ENCODE assay signal across 8 cellular contexts in genomic region chr11:128039140-128040021, GRCh38.
DNase-seq lines count a peak whose midpoint lies in the region; ATAC-seq, FAIRE-seq and TF ChIP-seq lines count a peak whose summit lies in the region.

No MANE protein-coding gene starts in this region.

- H4K20me1 ChIP-seq in astrocyte (ENCODE audit: insufficient read depth, low read length) = no peaks in the 10 kb centered on the region

- DNase-seq in AG04449 (ENCODE audit: low read depth, low spot score) (peak; percentile 57), T-helper 22 cell (ENCODE audit: low read depth) (peak; percentile 70), astrocyte (ENCODE audit: low read depth) (peak; percentile 98), type B pancreatic cell (ENCODE audit: extremely low spot score, unreplicated experiment) (no peak), superior temporal gyrus (ENCODE audit: extremely low spot score) (no peak)
- DNase-seq in naive thymus-derived CD8-positive, alpha-beta T cell = peak; percentile 27 to 86 (median 69)

- no peaks in the 10 kb centered on the region for H3K27me3 ChIP-seq in astrocyte (ENCODE audit: insufficient read depth, low read length)

- CTCF ChIA-PET in AG04449 (lab: Yijun Ruan, JAX) = interaction anchor here (0.9 to 5.2 kb wide), 8 partner anchors 9 to 791 kb away, joined by 3 to 90 read pairs (median 8); no protein-coding TSS in a partner anchor

- H2AFZ ChIP-seq in astrocyte (ENCODE audit: low read depth, low read length) = no peak overlapping the region

- no peak for TF ChIP-seq CTCF in AG04449 (IDR thresholded peaks at IDR 0.05; ENCODE audit: insufficient read depth, low read length, missing control alignments)
- no peak for TF ChIP-seq CTCF in astrocyte (IDR thresholded peaks at IDR 0.05; ENCODE audit: insufficient read depth, low read depth, low read length)
- peak; percentile 39 for TF ChIP-seq CTCF in type B pancreatic cell (conservative IDR thresholded peaks at IDR 0.05)

- H3K27ac Mint-ChIP-seq in astrocyte (ENCODE audit: unreplicated experiment) (no peak overlapping the region), type B pancreatic cell (no peak overlapping the region)
- H3K27ac Mint-ChIP-seq in naive thymus-derived CD8-positive, alpha-beta T cell = peak overlapping the region; percentile 64 to 96 (median 92)

- H3K79me2 ChIP-seq in astrocyte (ENCODE audit: insufficient read depth, low read length) = no peaks in the 10 kb centered on the region

- H3K9me3 ChIP-seq in astrocyte (ENCODE audit: insufficient read depth, low read depth, low read length) = peaks cover 3% of the 10 kb centered on the region

- H3K27me3 Mint-ChIP-seq in astrocyte (ENCODE audit: low read depth, unreplicated experiment) (no peaks in the 10 kb centered on the region), type B pancreatic cell (no peaks in the 10 kb centered on the region)
- H3K27me3 Mint-ChIP-seq in naive thymus-derived CD8-positive, alpha-beta T cell = no peaks in the 10 kb centered on the region

- ATAC-seq in GM19372 (IDR thresholded peaks at IDR 0.05; ENCODE audit: low read depth, unreplicated experiment) = peak; percentile 92
- peak; percentile 95 for ATAC-seq in HG03469 (IDR thresholded peaks at IDR 0.05; ENCODE audit: unreplicated experiment)
- peak; percentile 96 to 98 for ATAC-seq in naive thymus-derived CD8-positive, alpha-beta T cell

- peak overlapping the region; percentile 64 for H3K4me2 ChIP-seq in astrocyte (ENCODE audit: low read length)

- H3K4me1 Mint-ChIP-seq in astrocyte (ENCODE audit: low read depth, unreplicated experiment) (peaks cover 5% of the 10 kb centered on the region), type B pancreatic cell (ENCODE audit: unreplicated experiment) (peaks cover 8% of the 10 kb centered on the region)
- peaks cover 23 to 54% (median 39%) of the 10 kb centered on the region in 4 donors for H3K4me1 Mint-ChIP-seq in naive thymus-derived CD8-positive, alpha-beta T cell

- H3K4me3 ChIP-seq in AG04449 (ENCODE audit: low read depth, low read length) (no peak overlapping the region), astrocyte (ENCODE audit: insufficient read depth, low read depth, low read length) (peak overlapping the region; percentile 16)

- H3K36me3 Mint-ChIP-seq in astrocyte (ENCODE audit: low read depth, unreplicated experiment) = no peaks in the 10 kb centered on the region
- H3K36me3 Mint-ChIP-seq in naive thymus-derived CD8-positive, alpha-beta T cell = peaks cover 0 to 5% (median 2%) of the 10 kb centered on the region in 3 donors
- H3K36me3 Mint-ChIP-seq in type B pancreatic cell = no peaks in the 10 kb centered on the region

- POLR2A ChIA-PET in AG04449 (lab: Yijun Ruan, JAX) = interaction anchor here (1.4 kb wide), 2 partner anchors 12 to 14 kb away, joined by 4 to 10 read pairs; no protein-coding TSS in a partner anchor
- POLR2A ChIA-PET in naive thymus-derived CD8-positive, alpha-beta T cell (lab: Charles Lee) = interaction anchor here (0.6 to 5.2 kb wide), 9 partner anchors 8 to 592 kb away, joined by 3 to 72 read pairs (median 5); no protein-coding TSS in a partner anchor

- H3K4me3 Mint-ChIP-seq in astrocyte (ENCODE audit: unreplicated experiment) = no peak overlapping the region
- H3K4me3 Mint-ChIP-seq in naive thymus-derived CD8-positive, alpha-beta T cell = peak overlapping the region in 8 of 10 donors; percentile 51 to 86 (median 76)
- no peak overlapping the region for H3K4me3 Mint-ChIP-seq in type B pancreatic cell

- no peaks in the 10 kb centered on the region for H3K36me3 ChIP-seq in astrocyte (ENCODE audit: insufficient read depth, low read length)

- peak; percentile 82 for FAIRE-seq in astrocyte (lab: Jason Lieb, UNC)

- H3K27ac ChIP-seq in astrocyte (ENCODE audit: low read depth, low read length) = no peak overlapping the region

- H3K9ac ChIP-seq in astrocyte (ENCODE audit: low read length) = no peak overlapping the region

- no peaks in the 10 kb centered on the region for H3K9me3 Mint-ChIP-seq in astrocyte (ENCODE audit: unreplicated experiment)
- peaks cover 0 to 3% (median 0%) of the 10 kb centered on the region in 9 donors for H3K9me3 Mint-ChIP-seq in naive thymus-derived CD8-positive, alpha-beta T cell
- H3K9me3 Mint-ChIP-seq in type B pancreatic cell = no peaks in the 10 kb centered on the region

- H3K4me1 ChIP-seq in astrocyte (ENCODE audit: insufficient read depth, low read length) = peaks cover 16% of the 10 kb centered on the region

Comparison
In these comparisons a context has a peak if more than half of its experiments do, and no peak if none do; other contexts are left out.
1. DNase-seq: peak in AG04449 (single experiment), T-helper 22 cell (single experiment), astrocyte (single experiment) and naive thymus-derived CD8-positive, alpha-beta T cell (10 of 10); none in type B pancreatic cell (single experiment) and superior temporal gyrus (single experiment).
2. H3K27ac Mint-ChIP-seq: peak in naive thymus-derived CD8-positive, alpha-beta T cell (10 of 10); none in astrocyte (single experiment) and type B pancreatic cell (single experiment).
3. H3K4me3 Mint-ChIP-seq: peak in naive thymus-derived CD8-positive, alpha-beta T cell (8 of 10); none in astrocyte (single experiment) and type B pancreatic cell (single experiment).
4. Peak in every context shown above with its lines, with median percentiles within 50 percentile points of each other: ATAC-seq.